Comparison of ENCODE assay signal across 1 cellular context in genomic region chr14:92794547-92794941, GRCh38.
TF ChIP-seq lines count a peak whose summit lies in the region.

No MANE protein-coding gene starts in this region.

TF ChIP-seq in HepG2, 621 proteins besides CTCF, POLR2A, EP300 and RAD21 (continues in another document):
- TF ChIP-seq, protein P1, sequence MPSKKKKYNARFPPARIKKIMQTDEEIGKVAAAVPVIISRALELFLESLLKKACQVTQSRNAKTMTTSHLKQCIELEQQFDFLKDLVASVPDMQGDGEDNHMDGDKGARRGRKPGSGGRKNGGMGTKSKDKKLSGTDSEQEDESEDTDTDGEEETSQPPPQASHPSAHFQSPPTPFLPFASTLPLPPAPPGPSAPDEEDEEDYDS (CRISPR knock-in tag; IDR thresholded peaks at IDR 0.05): no peak
- no peak for TF ChIP-seq ZNF784 (CRISPR knock-in tag; IDR thresholded peaks at IDR 0.05; ENCODE audit: borderline replicate concordance)
- no peak for TF ChIP-seq ZNF44 (CRISPR knock-in tag; IDR thresholded peaks at IDR 0.05)
- no peak for TF ChIP-seq ZNF780A (CRISPR knock-in tag; IDR thresholded peaks at IDR 0.05)
- no peak for TF ChIP-seq CREB1 (IDR thresholded peaks at IDR 0.05)
- no peak for TF ChIP-seq CREB1 (CRISPR knock-in tag; IDR thresholded peaks at IDR 0.05)
- TF ChIP-seq ATRX (CRISPR knock-in tag; IDR thresholded peaks at IDR 0.05; ENCODE audit: borderline replicate concordance): no peak
- 0 out of 2 replicates have a peak, but pooled peaks have one; percentile 5 for TF ChIP-seq HOXD1 (CRISPR knock-in tag; IDR thresholded peaks at IDR 0.05)
- TF ChIP-seq ZC3H4 (CRISPR knock-in tag; IDR thresholded peaks at IDR 0.05; ENCODE audit: borderline replicate concordance): no peak
- TF ChIP-seq, protein P2, sequence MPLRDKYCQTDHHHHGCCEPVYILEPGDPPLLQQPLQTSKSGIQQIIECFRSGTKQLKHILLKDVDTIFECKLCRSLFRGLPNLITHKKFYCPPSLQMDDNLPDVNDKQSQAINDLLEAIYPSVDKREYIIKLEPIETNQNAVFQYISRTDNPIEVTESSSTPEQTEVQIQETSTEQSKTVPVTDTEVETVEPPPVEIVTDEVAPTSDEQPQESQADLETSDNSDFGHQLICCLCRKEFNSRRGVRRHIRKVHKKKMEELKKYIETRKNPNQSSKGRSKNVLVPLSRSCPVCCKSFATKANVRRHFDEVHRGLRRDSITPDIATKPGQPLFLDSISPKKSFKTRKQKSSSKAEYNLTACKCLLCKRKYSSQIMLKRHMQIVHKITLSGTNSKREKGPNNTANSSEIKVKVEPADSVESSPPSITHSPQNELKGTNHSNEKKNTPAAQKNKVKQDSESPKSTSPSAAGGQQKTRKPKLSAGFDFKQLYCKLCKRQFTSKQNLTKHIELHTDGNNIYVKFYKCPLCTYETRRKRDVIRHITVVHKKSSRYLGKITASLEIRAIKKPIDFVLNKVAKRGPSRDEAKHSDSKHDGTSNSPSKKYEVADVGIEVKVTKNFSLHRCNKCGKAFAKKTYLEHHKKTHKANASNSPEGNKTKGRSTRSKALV (CRISPR knock-in tag; IDR thresholded peaks at IDR 0.05): no peak
- no peak for TF ChIP-seq ZNF143 (CRISPR knock-in tag; IDR thresholded peaks at IDR 0.05)
- no peak for TF ChIP-seq SATB2 (CRISPR knock-in tag; IDR thresholded peaks at IDR 0.05)
- TF ChIP-seq MLLT10 (CRISPR knock-in tag; IDR thresholded peaks at IDR 0.05): no peak
- TF ChIP-seq GABPA (IDR thresholded peaks at IDR 0.05; ENCODE audit: low read depth, low read length): no peak
- no peak for TF ChIP-seq GABPA (CRISPR knock-in tag; IDR thresholded peaks at IDR 0.05; ENCODE audit: low read depth)
- TF ChIP-seq ZNF235 (CRISPR knock-in tag; IDR thresholded peaks at IDR 0.05; ENCODE audit: borderline replicate concordance): no peak
- 0 out of 2 replicates have a peak, but pooled peaks have one; percentile 10 for TF ChIP-seq ZSCAN20 (CRISPR knock-in tag; IDR thresholded peaks at IDR 0.05; ENCODE audit: borderline replicate concordance)
- TF ChIP-seq PCBP1 (IDR thresholded peaks at IDR 0.05; ENCODE audit: borderline replicate concordance, low read depth, low read length): 0 out of 2 replicates have a peak, but pooled peaks have one; percentile 3
- no peak for TF ChIP-seq HCFC1 (IDR thresholded peaks at IDR 0.05; ENCODE audit: low read depth, low read length)
- TF ChIP-seq, protein P3, sequence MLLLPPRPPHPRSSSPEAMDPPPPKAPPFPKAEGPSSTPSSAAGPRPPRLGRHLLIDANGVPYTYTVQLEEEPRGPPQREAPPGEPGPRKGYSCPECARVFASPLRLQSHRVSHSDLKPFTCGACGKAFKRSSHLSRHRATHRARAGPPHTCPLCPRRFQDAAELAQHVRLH (CRISPR knock-in tag; IDR thresholded peaks at IDR 0.05; ENCODE audit: borderline replicate concordance, low read depth): no peak
- no peak for TF ChIP-seq MATR3 (CRISPR knock-in tag; IDR thresholded peaks at IDR 0.05)
- TF ChIP-seq ZBTB37 (CRISPR knock-in tag; IDR thresholded peaks at IDR 0.05): no peak
- 0 out of 2 replicates have a peak, but pooled peaks have one; percentile 11 for TF ChIP-seq ZNF263 (CRISPR knock-in tag; IDR thresholded peaks at IDR 0.05)
- TF ChIP-seq ZFX (CRISPR knock-in tag; IDR thresholded peaks at IDR 0.05; ENCODE audit: low read depth): peak; percentile 70; the same call in 1 of the 2 replicates
- peak; percentile 48 for TF ChIP-seq AGO2 (optimal IDR thresholded peaks at IDR 0.05; ENCODE audit: low read depth, low read length)
- TF ChIP-seq ZNF788 (CRISPR knock-in tag; IDR thresholded peaks at IDR 0.05; ENCODE audit: borderline replicate concordance): no peak
- TF ChIP-seq ZBTB43 (CRISPR knock-in tag; conservative IDR thresholded peaks at IDR 0.05): peak; percentile 44; the same call in 1 of the 2 replicates
- no peak for TF ChIP-seq ZBTB33 (CRISPR knock-in tag; IDR thresholded peaks at IDR 0.05)
- TF ChIP-seq ZNF354B (CRISPR knock-in tag; IDR thresholded peaks at IDR 0.05): no peak
- TF ChIP-seq, protein P4, sequence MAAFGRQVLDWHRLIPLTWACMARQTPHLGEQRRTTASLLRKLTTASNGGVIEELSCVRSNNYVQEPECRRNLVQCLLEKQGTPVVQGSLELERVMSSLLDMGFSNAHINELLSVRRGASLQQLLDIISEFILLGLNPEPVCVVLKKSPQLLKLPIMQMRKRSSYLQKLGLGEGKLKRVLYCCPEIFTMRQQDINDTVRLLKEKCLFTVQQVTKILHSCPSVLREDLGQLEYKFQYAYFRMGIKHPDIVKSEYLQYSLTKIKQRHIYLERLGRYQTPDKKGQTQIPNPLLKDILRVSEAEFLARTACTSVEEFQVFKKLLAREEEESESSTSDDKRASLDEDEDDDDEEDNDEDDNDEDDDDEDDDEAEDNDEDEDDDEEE (CRISPR knock-in tag; IDR thresholded peaks at IDR 0.05): no peak
- no peak for TF ChIP-seq ARID4A (CRISPR knock-in tag; IDR thresholded peaks at IDR 0.05; ENCODE audit: borderline replicate concordance)
- TF ChIP-seq KMT2B (CRISPR knock-in tag; IDR thresholded peaks at IDR 0.05): no peak
- no peak for TF ChIP-seq ZNF124 (CRISPR knock-in tag; IDR thresholded peaks at IDR 0.05)
- no peak for TF ChIP-seq NFIB (CRISPR knock-in tag; IDR thresholded peaks at IDR 0.05; ENCODE audit: borderline replicate concordance)
- no peak for TF ChIP-seq ZSCAN12 (CRISPR knock-in tag; IDR thresholded peaks at IDR 0.05)
- no peak for TF ChIP-seq ZFP1 (CRISPR knock-in tag; IDR thresholded peaks at IDR 0.05)
- no peak for TF ChIP-seq RXRB (CRISPR knock-in tag; IDR thresholded peaks at IDR 0.05; ENCODE audit: borderline replicate concordance)
- TF ChIP-seq HNRNPUL1 (IDR thresholded peaks at IDR 0.05; ENCODE audit: low read depth, low read length): no peak
- no peak for TF ChIP-seq ZNF383 (CRISPR knock-in tag; IDR thresholded peaks at IDR 0.05; ENCODE audit: borderline replicate concordance)
- TF ChIP-seq ZFP36L1 (CRISPR knock-in tag; IDR thresholded peaks at IDR 0.05): no peak
- no peak for TF ChIP-seq BCL6 (CRISPR knock-in tag; IDR thresholded peaks at IDR 0.05)
- TF ChIP-seq, protein P5, sequence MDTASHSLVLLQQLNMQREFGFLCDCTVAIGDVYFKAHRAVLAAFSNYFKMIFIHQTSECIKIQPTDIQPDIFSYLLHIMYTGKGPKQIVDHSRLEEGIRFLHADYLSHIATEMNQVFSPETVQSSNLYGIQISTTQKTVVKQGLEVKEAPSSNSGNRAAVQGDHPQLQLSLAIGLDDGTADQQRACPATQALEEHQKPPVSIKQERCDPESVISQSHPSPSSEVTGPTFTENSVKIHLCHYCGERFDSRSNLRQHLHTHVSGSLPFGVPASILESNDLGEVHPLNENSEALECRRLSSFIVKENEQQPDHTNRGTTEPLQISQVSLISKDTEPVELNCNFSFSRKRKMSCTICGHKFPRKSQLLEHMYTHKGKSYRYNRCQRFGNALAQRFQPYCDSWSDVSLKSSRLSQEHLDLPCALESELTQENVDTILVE (CRISPR knock-in tag; IDR thresholded peaks at IDR 0.05): no peak
- no peak for TF ChIP-seq ZZZ3 (CRISPR knock-in tag; IDR thresholded peaks at IDR 0.05; ENCODE audit: borderline replicate concordance)
- no peak; the same call in 1 of the 2 replicates for TF ChIP-seq TAF1 (CRISPR knock-in tag; IDR thresholded peaks at IDR 0.05)
- TF ChIP-seq SMAD1 (CRISPR knock-in tag; IDR thresholded peaks at IDR 0.05; ENCODE audit: borderline replicate concordance, low read depth): no peak
- TF ChIP-seq ZNF138 (CRISPR knock-in tag; IDR thresholded peaks at IDR 0.05; ENCODE audit: low read depth): no peak
- no peak for TF ChIP-seq CEBPZ (IDR thresholded peaks at IDR 0.05; ENCODE audit: low read length)
- TF ChIP-seq TARDBP (CRISPR knock-in tag; IDR thresholded peaks at IDR 0.05): no peak
- TF ChIP-seq ZMYM3 (CRISPR knock-in tag; IDR thresholded peaks at IDR 0.05): no peak
- no peak for TF ChIP-seq ZNF724P (CRISPR knock-in tag; IDR thresholded peaks at IDR 0.05; ENCODE audit: borderline replicate concordance)
- no peak for TF ChIP-seq ZNF709 (CRISPR knock-in tag; IDR thresholded peaks at IDR 0.05)
- no peak for TF ChIP-seq ESRRA (CRISPR knock-in tag; IDR thresholded peaks at IDR 0.05; ENCODE audit: low read depth)
